Comparison of ENCODE assay signal across 1 cellular context in the genomic region with DNA sequence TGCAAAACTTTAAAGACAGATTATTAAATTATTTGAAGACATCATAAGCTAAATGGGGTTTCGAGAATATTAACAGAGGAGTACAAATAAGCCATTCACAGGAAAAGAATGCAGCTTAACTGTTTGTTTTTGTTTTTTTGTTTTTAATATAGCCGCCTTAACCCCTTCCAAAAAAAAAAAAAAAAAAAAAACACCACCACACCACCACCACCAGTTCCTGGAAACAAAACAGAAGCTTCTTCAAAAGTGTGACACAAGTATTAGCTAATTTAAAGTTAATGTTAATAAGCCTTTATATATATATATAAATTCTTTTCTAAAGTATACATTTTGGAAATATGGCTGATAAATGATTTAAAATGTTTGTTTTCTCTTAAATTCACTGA.
TF ChIP-seq lines count a peak whose summit lies in the region.

No MANE protein-coding gene starts in this region.

TF ChIP-seq in GM23338, 12 proteins besides CTCF, POLR2A, EP300 and RAD21 (continued from another document):
- TF ChIP-seq, protein P1, sequence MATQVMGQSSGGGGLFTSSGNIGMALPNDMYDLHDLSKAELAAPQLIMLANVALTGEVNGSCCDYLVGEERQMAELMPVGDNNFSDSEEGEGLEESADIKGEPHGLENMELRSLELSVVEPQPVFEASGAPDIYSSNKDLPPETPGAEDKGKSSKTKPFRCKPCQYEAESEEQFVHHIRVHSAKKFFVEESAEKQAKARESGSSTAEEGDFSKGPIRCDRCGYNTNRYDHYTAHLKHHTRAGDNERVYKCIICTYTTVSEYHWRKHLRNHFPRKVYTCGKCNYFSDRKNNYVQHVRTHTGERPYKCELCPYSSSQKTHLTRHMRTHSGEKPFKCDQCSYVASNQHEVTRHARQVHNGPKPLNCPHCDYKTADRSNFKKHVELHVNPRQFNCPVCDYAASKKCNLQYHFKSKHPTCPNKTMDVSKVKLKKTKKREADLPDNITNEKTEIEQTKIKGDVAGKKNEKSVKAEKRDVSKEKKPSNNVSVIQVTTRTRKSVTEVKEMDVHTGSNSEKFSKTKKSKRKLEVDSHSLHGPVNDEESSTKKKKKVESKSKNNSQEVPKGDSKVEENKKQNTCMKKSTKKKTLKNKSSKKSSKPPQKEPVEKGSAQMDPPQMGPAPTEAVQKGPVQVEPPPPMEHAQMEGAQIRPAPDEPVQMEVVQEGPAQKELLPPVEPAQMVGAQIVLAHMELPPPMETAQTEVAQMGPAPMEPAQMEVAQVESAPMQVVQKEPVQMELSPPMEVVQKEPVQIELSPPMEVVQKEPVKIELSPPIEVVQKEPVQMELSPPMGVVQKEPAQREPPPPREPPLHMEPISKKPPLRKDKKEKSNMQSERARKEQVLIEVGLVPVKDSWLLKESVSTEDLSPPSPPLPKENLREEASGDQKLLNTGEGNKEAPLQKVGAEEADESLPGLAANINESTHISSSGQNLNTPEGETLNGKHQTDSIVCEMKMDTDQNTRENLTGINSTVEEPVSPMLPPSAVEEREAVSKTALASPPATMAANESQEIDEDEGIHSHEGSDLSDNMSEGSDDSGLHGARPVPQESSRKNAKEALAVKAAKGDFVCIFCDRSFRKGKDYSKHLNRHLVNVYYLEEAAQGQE (IDR thresholded peaks at IDR 0.05; ENCODE audit: unreplicated experiment), result no peak
- TF ChIP-seq NANOG (IDR thresholded peaks at IDR 0.05; ENCODE audit: borderline replicate concordance), result no peak
